8 cellular contexts compared by ENCODE assay signal in the genomic region with DNA sequence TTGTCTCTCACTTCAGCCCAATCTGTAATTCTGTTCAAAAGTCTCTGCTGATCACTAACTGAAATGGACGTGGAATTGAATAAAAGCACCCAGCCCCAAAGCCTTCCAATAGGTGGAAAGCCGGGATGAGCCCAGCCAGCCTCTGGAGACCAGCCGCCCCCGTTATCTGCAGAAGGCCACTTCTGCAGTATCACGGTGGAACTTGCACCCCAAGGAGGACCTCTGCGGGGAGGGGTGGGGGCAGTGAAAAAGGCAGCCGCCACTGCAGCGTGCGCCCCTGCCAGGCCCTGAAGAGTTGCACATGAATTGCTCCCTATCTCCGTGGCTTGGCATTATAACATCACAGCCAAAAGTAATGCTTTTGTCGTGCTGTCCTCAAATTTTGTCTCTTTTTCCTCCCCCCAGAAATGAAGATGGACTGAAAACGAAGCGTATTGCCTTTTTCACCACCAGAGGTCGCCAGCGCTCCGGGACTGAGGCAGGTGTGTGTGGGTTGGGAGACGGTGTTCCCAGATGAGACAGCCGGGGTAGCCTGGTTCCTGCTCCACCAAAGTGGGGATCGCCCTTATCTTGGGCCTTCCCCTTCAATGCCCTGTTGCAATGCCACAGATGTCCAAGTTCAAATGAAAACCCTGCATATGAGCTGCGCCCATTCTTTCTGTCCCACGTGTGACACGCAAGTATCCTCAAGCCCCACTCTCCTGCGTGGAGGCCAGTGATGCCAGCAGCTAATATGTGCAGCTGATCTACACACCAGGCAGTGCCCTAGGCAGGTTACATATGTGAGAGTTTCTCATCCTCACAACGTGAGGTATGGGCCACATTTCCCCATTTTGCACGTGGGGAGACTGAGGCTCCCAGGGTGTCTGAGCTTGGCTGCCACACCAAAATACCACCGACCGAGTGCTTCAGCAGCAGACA.
A peak's percentile ranks its signal among the peaks of the same experiment; 100 is the strongest.
DNase-seq lines count a peak whose midpoint lies in the region; ATAC-seq, FAIRE-seq and TF ChIP-seq lines count a peak whose summit lies in the region.

No MANE protein-coding gene starts in this region.

- no peak overlapping the region for H3K4me3 Mint-ChIP-seq in osteocyte (ENCODE audit: unreplicated experiment)

- no peaks in the 10 kb centered on the region for H3K9me3 ChIP-seq in tibial artery

- FAIRE-seq in frontal cortex (lab: Jason Lieb, UNC): no peak

- peak; percentile 67 for DNase-seq in Daoy (ENCODE audit: low read depth)
- peak; percentile 67 for DNase-seq in RPMI7951 (ENCODE audit: low read depth)
- DNase-seq in activated effector memory CD4-positive, alpha-beta T cell treated with Interleukin-2 at 50 U/mL for 16 hours: peak; percentile 38
- peak; percentile 69 to 87 for DNase-seq in frontal cortex (ENCODE audit: low spot score in 2 of 2)
- DNase-seq in osteocyte (ENCODE audit: extremely low spot score, unreplicated experiment): peak; percentile 91
- DNase-seq in tibial artery: peak; percentile 64 to 80

- no peaks in the 10 kb centered on the region for H3K9me3 Mint-ChIP-seq in osteocyte (ENCODE audit: unreplicated experiment)

- no peaks in the 10 kb centered on the region for H3K4me1 ChIP-seq in tibial artery

- no peak overlapping the region for H3K4me3 ChIP-seq in tibial artery

- ATAC-seq in HG03196 (IDR thresholded peaks at IDR 0.05; ENCODE audit: unreplicated experiment) (peak; percentile 59), GM18907 (IDR thresholded peaks at IDR 0.05; ENCODE audit: unreplicated experiment) (no peak)

- no peak overlapping the region for H3K27ac Mint-ChIP-seq in osteocyte (ENCODE audit: unreplicated experiment)

- H3K27me3 Mint-ChIP-seq in osteocyte (ENCODE audit: unreplicated experiment): no peaks in the 10 kb centered on the region

- H3K27me3 ChIP-seq in tibial artery: no peaks in the 10 kb centered on the region

- H3K36me3 Mint-ChIP-seq in osteocyte (ENCODE audit: unreplicated experiment): no peaks in the 10 kb centered on the region

- no peak overlapping the region for H3K27ac ChIP-seq in tibial artery

- intact Hi-C loops in tibial artery (cut with DNase I; ENCODE audit: low total_unique reads): loop anchor here (2.0 to 5.0 kb wide), 2 partner anchors 72 to 242 kb away; no protein-coding TSS in a partner anchor

- H3K4me1 Mint-ChIP-seq in osteocyte (ENCODE audit: unreplicated experiment): no peaks in the 10 kb centered on the region

- H3K36me3 ChIP-seq in tibial artery: peaks cover 0 to 25% (median 0%) of the 10 kb centered on the region in 3 donors

- peak; percentile 91 for TF ChIP-seq CTCF in osteocyte (IDR thresholded peaks at IDR 0.05)
- peak; percentile 73 to 84 for TF ChIP-seq CTCF in tibial artery (IDR thresholded peaks at IDR 0.05)

Comparison
In these comparisons a context has a peak if more than half of its experiments do, and no peak if none do; other contexts are left out.
1. DNase-seq: peak in every context shown above with its lines; median percentile 91 in osteocyte; 78 in frontal cortex; 72 in tibial artery; 67 in Daoy; 67 in RPMI7951; 38 in activated effector memory CD4-positive, alpha-beta T cell treated with Interleukin-2 at 50 U/mL for 16 hours.